In the genomic region with DNA sequence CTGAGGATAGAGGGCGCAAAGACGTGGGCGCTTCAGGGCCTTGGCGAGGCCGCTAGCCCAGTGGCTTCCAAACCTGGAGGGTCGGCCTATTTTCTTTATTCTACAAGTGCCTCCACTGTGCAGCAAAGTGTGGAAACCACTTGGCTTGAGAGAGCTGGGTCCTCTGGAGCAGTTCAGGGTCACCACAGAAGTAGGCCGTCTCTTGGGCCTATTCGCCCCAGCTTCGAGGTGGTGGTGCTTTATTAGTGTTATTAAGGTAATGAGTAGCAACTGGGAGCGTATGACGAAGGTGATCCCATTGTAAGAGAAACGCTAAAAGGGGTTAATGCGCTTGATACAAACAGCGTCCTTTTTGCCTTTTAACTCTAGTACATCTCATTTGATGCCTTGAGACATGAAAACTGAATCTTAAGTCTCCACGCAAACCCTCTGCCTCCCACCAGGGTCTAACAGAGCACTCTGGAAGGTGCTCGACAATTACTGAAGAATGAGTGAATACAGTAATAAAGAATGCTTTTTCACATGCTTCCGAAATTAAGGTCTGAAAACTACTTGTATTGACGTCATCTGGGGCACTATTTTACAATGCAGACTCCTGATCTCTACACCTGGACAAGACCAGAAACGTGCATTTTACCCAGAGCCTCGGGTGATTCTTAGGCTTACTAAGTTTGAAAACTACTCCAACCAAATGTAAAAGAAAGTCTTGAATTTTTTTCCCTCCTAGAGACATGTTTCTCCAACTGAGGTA, we compare ENCODE assay signal across 8 cellular contexts. TPM values are rescaled to one million over a fixed set of nuclear protein-coding genes. Genes with fewer than 3 reads are reported as not detected.
DNase-seq lines count a peak whose midpoint lies in the region; ATAC-seq, FAIRE-seq and TF ChIP-seq lines count a peak whose summit lies in the region.

No MANE protein-coding gene starts in this region.

- no peak for TF ChIP-seq POLR2A in endothelial cell of umbilical vein (IDR thresholded peaks at IDR 0.05; ENCODE audit: low read depth, low read length)

- H3K4me3 ChIP-seq in BJ (ENCODE audit: low read depth, low read length) (peak overlapping the region; percentile 68), NT2/D1 (ENCODE audit: insufficient read length, low read depth) (peak overlapping the region; percentile 57), endothelial cell of umbilical vein (replicated peaks in 1 of 3; ENCODE audit: insufficient read depth in 1 of 3, low read depth in 1 of 3, low read length in 3 of 3) (peak overlapping the region in 2 of 3 experiments; percentile 47 to 68), neuronal stem cell (ENCODE audit: low read length in 2 of 2) (peak overlapping the region in 1 of 2 donors; percentile 89)

- dilution Hi-C loops in endothelial cell of umbilical vein (cut with MboI; ENCODE audit: extremely low pct_ligation_motif_present, low sequenced_read_pairs): no loop called here

- H3K27ac ChIP-seq in endothelial cell of umbilical vein (ENCODE audit: insufficient read depth, low read depth, low read length) (no peak overlapping the region), neuronal stem cell (replicated peaks; ENCODE audit: low read length) (no peak overlapping the region)

- TF ChIP-seq CTCF in BJ (IDR thresholded peaks at IDR 0.05; ENCODE audit: insufficient read depth, low read depth, low read length) (no peak), endothelial cell of umbilical vein (IDR thresholded peaks at IDR 0.05; ENCODE audit: extremely low read depth in 1 of 2, insufficient read depth in 1 of 2, low read depth in 1 of 2, low read length in 2 of 2) (no peak)

- intact Hi-C loops in endothelial cell of umbilical vein (cut with micrococcal nuclease): no loop called here

- no CpG with 5 or more reads among the region's 20 CpGs for WGBS in neuronal stem cell (ENCODE audit: extremely low coverage in 2 of 2, insufficient read length in 2 of 2, insufficient replicate concordance in 1 of 2), 2 donors

- no peak for DNase-seq in BJ (ENCODE audit: low read depth)
- no peak for DNase-seq in NT2/D1 (ENCODE audit: low read depth, low spot score)
- DNase-seq in endothelial cell of umbilical vein (ENCODE audit: low read depth, low spot score): peak; percentile 30
- no peak for DNase-seq in neuronal stem cell (ENCODE audit: low spot score)
- DNase-seq in DMS 273 treated with DMSO at 0.1 percent for 48 hours (lab: John Stamatoyannopoulos, UW): no peak
- no peak for DNase-seq in dedifferentiated amniotic fluid mesenchymal stem cell (ENCODE audit: extremely low spot score)
- no peak for DNase-seq in DMS 273 (lab: John Stamatoyannopoulos, UW; ENCODE audit: unreplicated experiment)

- H3K79me2 ChIP-seq in endothelial cell of umbilical vein (ENCODE audit: control insufficient read depth, insufficient read depth, low read length): no peaks in the 10 kb centered on the region

- peak overlapping the region; percentile 41 for H3K4me2 ChIP-seq in endothelial cell of umbilical vein (ENCODE audit: insufficient read depth, low read length)
- peak overlapping the region; percentile 84 for H3K4me2 ChIP-seq in neuronal stem cell (ENCODE audit: insufficient read depth, low read length, poor library complexity, severe bottlenecking)

- H3K4me1 ChIP-seq in NT2/D1 (ENCODE audit: insufficient read depth, insufficient read length): no peaks in the 10 kb centered on the region
- H3K4me1 ChIP-seq in endothelial cell of umbilical vein (ENCODE audit: control insufficient read depth, extremely low read depth, insufficient read depth, low read length): peaks cover 4% of the 10 kb centered on the region
- H3K4me1 ChIP-seq in neuronal stem cell (ENCODE audit: control insufficient read depth in 2 of 2, insufficient read depth in 1 of 2, low read depth in 1 of 2, low read length in 2 of 2): peaks cover 5 to 7% of the 10 kb centered on the region in 2 donors

- no peak overlapping the region for H2BK5ac ChIP-seq in neuronal stem cell (ENCODE audit: low read length)

- peak; percentile 17 for ATAC-seq in GM21447 (IDR thresholded peaks at IDR 0.05; ENCODE audit: unreplicated experiment)

- H3K14ac ChIP-seq in neuronal stem cell (ENCODE audit: low read length): no peak overlapping the region

- H3K9ac ChIP-seq in NT2/D1 (ENCODE audit: insufficient read length, low read depth) (no peak overlapping the region), endothelial cell of umbilical vein (replicated peaks; ENCODE audit: extremely low read depth, insufficient read depth, low read length) (peak overlapping the region; percentile 24), neuronal stem cell (ENCODE audit: low read depth, low read length, poor library complexity) (no peak overlapping the region)

- peak overlapping the region; percentile 84 for H2BK15ac ChIP-seq in neuronal stem cell (ENCODE audit: low read length)

- no peaks in the 10 kb centered on the region for H3K79me1 ChIP-seq in neuronal stem cell (ENCODE audit: low read depth, low read length)

- no peak overlapping the region for H2BK120ac ChIP-seq in neuronal stem cell (ENCODE audit: low read depth, low read length)

- POLR2A ChIA-PET in BJ (lab: Charles Lee): interaction anchor here (0.6 kb wide), 2 partner anchors 11 to 318 kb away, joined by 3 to 11 read pairs; no protein-coding TSS in a partner anchor
- POLR2A ChIA-PET in endothelial cell of umbilical vein (lab: Charles Lee): interaction anchor here (0.8 kb wide), 1 partner anchor 63 kb away, joined by 4 read pairs; no protein-coding TSS in a partner anchor

- H2AK5ac ChIP-seq in neuronal stem cell (ENCODE audit: low read depth, low read length): no peak overlapping the region

- H4K91ac ChIP-seq in neuronal stem cell (ENCODE audit: low read depth, low read length, poor library complexity): no peak overlapping the region

- no peak overlapping the region for H4K8ac ChIP-seq in neuronal stem cell (ENCODE audit: low read depth, low read length)

- BruUV-seq in endothelial cell of umbilical vein (replicated peaks; lab: Mats Ljungman, UMichigan): no TSS peak

- H2AFZ ChIP-seq in endothelial cell of umbilical vein (ENCODE audit: low read depth, low read length) (peak overlapping the region; percentile 74), neuronal stem cell (ENCODE audit: low read length) (no peak overlapping the region)

- H3K4ac ChIP-seq in neuronal stem cell (ENCODE audit: low read length): no peak overlapping the region

- no peaks in the 10 kb centered on the region for H3K9me3 ChIP-seq in NT2/D1 (ENCODE audit: insufficient read depth, low read length)
- no peaks in the 10 kb centered on the region for H3K9me3 ChIP-seq in endothelial cell of umbilical vein (replicated peaks; ENCODE audit: control insufficient read depth, insufficient read depth, low read length)
- no peaks in the 10 kb centered on the region for H3K9me3 ChIP-seq in neuronal stem cell (replicated peaks in 1 of 2; ENCODE audit: control insufficient read depth in 2 of 2, insufficient read depth in 1 of 2, low read depth in 1 of 2, low read length in 2 of 2)

- H3K27me3 ChIP-seq in BJ (ENCODE audit: control insufficient read depth, insufficient read depth, low read length) (no peaks in the 10 kb centered on the region), NT2/D1 (ENCODE audit: insufficient read depth, insufficient read length) (peaks cover 2% of the 10 kb centered on the region), endothelial cell of umbilical vein (ENCODE audit: control insufficient read depth in 2 of 2, insufficient read depth in 2 of 2, low read length in 2 of 2) (no peaks in the 10 kb centered on the region), neuronal stem cell (ENCODE audit: control insufficient read depth in 3 of 3, insufficient read depth in 3 of 3, low read depth in 1 of 3, low read length in 3 of 3) (peaks cover 0 to 15% (median 0%) of the 10 kb centered on the region in 3 experiments)

- CTCF ChIA-PET in BJ (lab: Yijun Ruan, JAX) (no interaction called here), endothelial cell of umbilical vein (lab: Charles Lee) (interaction anchor here (0.6 to 2.0 kb wide), 6 partner anchors 8 to 749 kb away, joined by 3 to 9 read pairs (median 4); no protein-coding TSS in a partner anchor)

- no peaks in the 10 kb centered on the region for H3K9me1 ChIP-seq in endothelial cell of umbilical vein (replicated peaks; ENCODE audit: control insufficient read depth, extremely low read depth, insufficient read depth, low read length)

- no peak overlapping the region for H3K23ac ChIP-seq in neuronal stem cell (ENCODE audit: low read depth, low read length, poor library complexity)

- no peaks in the 10 kb centered on the region for H3K36me3 ChIP-seq in BJ (ENCODE audit: control insufficient read depth, insufficient read depth, low read length)
- H3K36me3 ChIP-seq in NT2/D1 (ENCODE audit: insufficient read depth, insufficient read length, low read length): no peaks in the 10 kb centered on the region
- no peaks in the 10 kb centered on the region for H3K36me3 ChIP-seq in endothelial cell of umbilical vein (ENCODE audit: control insufficient read depth in 2 of 2, extremely low read depth in 1 of 2, insufficient read depth in 2 of 2, low read length in 2 of 2)
- H3K36me3 ChIP-seq in neuronal stem cell (replicated peaks in 1 of 2; ENCODE audit: control insufficient read depth in 2 of 2, insufficient read depth in 2 of 2, low read length in 2 of 2): no peaks in the 10 kb centered on the region

- no peak overlapping the region for H2BK12ac ChIP-seq in neuronal stem cell (ENCODE audit: low read length)

- no peaks in the 10 kb centered on the region for H4K20me1 ChIP-seq in endothelial cell of umbilical vein (replicated peaks; ENCODE audit: control insufficient read depth, extremely low read depth, insufficient read depth, low read length)

- H3K18ac ChIP-seq in neuronal stem cell (ENCODE audit: low read length): peak overlapping the region; percentile 95

- peak; percentile 63 for FAIRE-seq in endothelial cell of umbilical vein (lab: Jason Lieb, UNC)

TF ChIP-seq in endothelial cell of umbilical vein, 7 proteins besides CTCF, POLR2A, EP300 and RAD21 (continues in another document):
- TF ChIP-seq POLR2AphosphoS5 (IDR thresholded peaks at IDR 0.05; ENCODE audit: insufficient read depth, low read depth, low read length): no peak
- TF ChIP-seq JUN (IDR thresholded peaks at IDR 0.05; ENCODE audit: borderline replicate concordance, insufficient read depth, insufficient read length, low read depth): no peak
- no peak for TF ChIP-seq EZH2 (IDR thresholded peaks at IDR 0.05; ENCODE audit: borderline replicate concordance, low read depth, low read length, severe bottlenecking)

RNA-seq across cellular contexts. Expression of a gene that starts 0.6 kb away (rescaled TPM):
- polyA plus RNA-seq in BJ (2011; rRNA removed): 3.7 and 7.0 TPM in 2 replicates
- 3.7 and 5.0 TPM in 2 replicates for polyA minus RNA-seq in BJ (2011; rRNA and poly(A)+ RNA removed)
- 2.4 and 5.8 TPM in 2 replicates for total RNA-seq in endothelial cell of umbilical vein
- polyA plus RNA-seq in endothelial cell of umbilical vein: 2.0 and 2.3 TPM in 2 replicates
- polyA plus RNA-seq in endothelial cell of umbilical vein (2011; cell fraction: cytosol; rRNA removed): 1.3 and 1.6 TPM in 2 replicates
- 13.0 and 15.6 TPM in 2 replicates for polyA plus RNA-seq in endothelial cell of umbilical vein (2011; cell fraction: nucleus; rRNA removed)
- 1.6 and 2.5 TPM in 2 replicates for polyA plus RNA-seq in endothelial cell of umbilical vein (2012)
- 8.7 and 10.4 TPM in 2 replicates for polyA minus RNA-seq in endothelial cell of umbilical vein
- not detected for polyA minus RNA-seq in endothelial cell of umbilical vein (2011; cell fraction: cytosol; rRNA and poly(A)+ RNA removed)
- 7.7 and 10.3 TPM in 2 replicates for polyA minus RNA-seq in endothelial cell of umbilical vein (2011; cell fraction: nucleus; rRNA and poly(A)+ RNA removed)
- polyA plus RNA-seq in neuronal stem cell (2013, experiment 1 of 2): 2.0 TPM
- polyA plus RNA-seq in neuronal stem cell (2013, experiment 2 of 2): 2.0 TPM
